ENCODE assay signal across 1 cellular context in the genomic region with DNA sequence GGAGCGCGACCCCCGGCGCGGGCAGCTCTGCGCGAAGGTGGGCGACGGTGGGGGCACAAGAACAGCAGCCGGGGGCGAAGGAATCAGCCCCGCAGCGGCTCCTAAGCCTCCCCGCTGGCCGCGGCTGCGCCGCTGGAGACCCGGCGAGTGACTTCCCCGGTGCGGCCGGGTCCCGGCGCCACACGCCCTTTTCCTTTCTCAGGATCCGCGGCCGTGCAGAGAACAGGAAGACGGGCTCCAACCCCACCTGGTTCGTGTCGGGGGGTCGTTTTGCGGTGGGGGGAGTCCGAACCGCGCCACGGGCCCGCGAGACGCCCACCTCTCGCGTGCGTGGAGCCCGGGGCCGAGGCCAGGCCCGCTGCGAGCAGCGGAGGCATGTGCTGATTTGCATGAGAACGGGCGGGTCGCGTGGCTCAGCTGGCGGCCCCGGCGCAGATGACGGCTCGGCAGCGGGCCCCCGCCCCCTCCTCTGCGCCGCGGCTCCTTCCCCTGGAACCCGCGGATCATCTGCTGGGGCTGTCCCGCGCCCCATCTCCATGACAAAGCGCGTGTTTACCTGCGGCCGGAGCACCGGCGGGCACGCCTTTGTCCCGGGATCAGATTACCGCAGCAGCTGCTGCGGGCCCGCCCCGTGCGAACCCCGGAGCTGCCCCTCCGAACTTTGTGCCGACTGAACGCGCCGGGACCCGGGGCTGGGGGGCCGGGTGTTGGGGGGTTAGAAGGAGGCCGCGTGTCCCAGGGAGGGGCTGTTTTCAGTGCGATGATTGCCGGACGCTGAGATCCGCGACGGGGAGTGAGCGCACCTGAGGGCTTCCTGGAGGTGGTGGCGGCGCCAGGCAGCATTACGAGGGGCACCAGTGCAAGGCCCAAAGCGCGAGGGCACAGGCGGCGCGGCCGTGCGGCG.
TF ChIP-seq lines count a peak whose summit lies in the region.

No MANE protein-coding gene starts in this region.

TF ChIP-seq in endothelial cell of umbilical vein, 7 proteins besides CTCF, POLR2A, EP300 and RAD21:
- TF ChIP-seq EZH2 (IDR thresholded peaks at IDR 0.05; ENCODE audit: borderline replicate concordance, low read depth, low read length, severe bottlenecking), result peak; percentile 93
- peak; percentile 19 for TF ChIP-seq MAX (IDR thresholded peaks at IDR 0.05; ENCODE audit: insufficient read depth, insufficient read length)
- TF ChIP-seq POLR2AphosphoS5 (IDR thresholded peaks at IDR 0.05; ENCODE audit: insufficient read depth, low read depth, low read length), result no peak
